ENCODE assay signal across 9 cellular contexts in the genomic region with DNA sequence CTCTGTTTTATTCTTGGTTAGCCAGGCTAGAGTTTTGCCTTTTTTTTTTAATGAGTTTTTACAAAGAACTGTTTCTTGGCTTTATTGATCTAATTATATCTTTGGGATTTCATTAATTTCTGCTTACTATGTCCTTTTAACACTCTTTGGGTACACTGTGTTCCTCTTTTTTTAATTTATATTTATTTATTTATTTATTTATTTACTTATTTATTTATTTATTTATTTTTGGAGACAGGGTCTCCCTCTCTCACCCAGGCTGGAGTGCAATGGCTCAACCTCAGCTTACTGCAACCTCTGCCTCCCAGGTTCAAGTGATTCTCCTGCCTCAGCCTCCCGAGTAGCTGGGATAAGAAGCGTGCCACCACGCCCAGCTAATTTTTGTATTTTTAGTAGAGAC.
"Had no signal": no experiment of that assay in that cellular context is flagged by ENCODE, and none has a peak within 500 bp of the region (broad histone marks: within the 10 kb centered on the region; RNA-seq: fewer than 3 reads in every experiment).

No MANE protein-coding gene starts in this region.

- H3K9me3 ChIP-seq: HAP-1 had no signal

- FAIRE-seq: HTR-8/SVneo, K562 had no signal

- DNase-seq: GM23248, GOT3, H7, IMR-90, KG1 had no signal

- H3K27ac ChIP-seq: GM23248 had no signal

- H3K9ac ChIP-seq: GM23248 had no signal

- ATAC-seq: HCT116, K562 had no signal

- H3K4me3 ChIP-seq: GM23248, HAP-1, K562 had no signal

- H3K4me1 ChIP-seq: HAP-1 had no signal

- H3K36me3 ChIP-seq: HAP-1 had no signal
